1 cellular context compared by ENCODE assay signal in genomic region chr16:17470871-17471744, GRCh38.
TF ChIP-seq lines count a peak whose summit lies in the region.

A gene with protein sequence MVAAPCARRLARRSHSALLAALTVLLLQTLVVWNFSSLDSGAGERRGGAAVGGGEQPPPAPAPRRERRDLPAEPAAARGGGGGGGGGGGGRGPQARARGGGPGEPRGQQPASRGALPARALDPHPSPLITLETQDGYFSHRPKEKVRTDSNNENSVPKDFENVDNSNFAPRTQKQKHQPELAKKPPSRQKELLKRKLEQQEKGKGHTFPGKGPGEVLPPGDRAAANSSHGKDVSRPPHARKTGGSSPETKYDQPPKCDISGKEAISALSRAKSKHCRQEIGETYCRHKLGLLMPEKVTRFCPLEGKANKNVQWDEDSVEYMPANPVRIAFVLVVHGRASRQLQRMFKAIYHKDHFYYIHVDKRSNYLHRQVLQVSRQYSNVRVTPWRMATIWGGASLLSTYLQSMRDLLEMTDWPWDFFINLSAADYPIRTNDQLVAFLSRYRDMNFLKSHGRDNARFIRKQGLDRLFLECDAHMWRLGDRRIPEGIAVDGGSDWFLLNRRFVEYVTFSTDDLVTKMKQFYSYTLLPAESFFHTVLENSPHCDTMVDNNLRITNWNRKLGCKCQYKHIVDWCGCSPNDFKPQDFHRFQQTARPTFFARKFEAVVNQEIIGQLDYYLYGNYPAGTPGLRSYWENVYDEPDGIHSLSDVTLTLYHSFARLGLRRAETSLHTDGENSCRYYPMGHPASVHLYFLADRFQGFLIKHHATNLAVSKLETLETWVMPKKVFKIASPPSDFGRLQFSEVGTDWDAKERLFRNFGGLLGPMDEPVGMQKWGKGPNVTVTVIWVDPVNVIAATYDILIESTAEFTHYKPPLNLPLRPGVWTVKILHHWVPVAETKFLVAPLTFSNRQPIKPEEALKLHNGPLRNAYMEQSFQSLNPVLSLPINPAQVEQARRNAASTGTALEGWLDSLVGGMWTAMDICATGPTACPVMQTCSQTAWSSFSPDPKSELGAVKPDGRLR (minus strand): TSS chr16:17470960. CDS start chr16:17470796, 164 bp downstream.

TF ChIP-seq in GM23338, 12 proteins besides CTCF, POLR2A, EP300 and RAD21 (continued from another document):
- TF ChIP-seq, protein P1, sequence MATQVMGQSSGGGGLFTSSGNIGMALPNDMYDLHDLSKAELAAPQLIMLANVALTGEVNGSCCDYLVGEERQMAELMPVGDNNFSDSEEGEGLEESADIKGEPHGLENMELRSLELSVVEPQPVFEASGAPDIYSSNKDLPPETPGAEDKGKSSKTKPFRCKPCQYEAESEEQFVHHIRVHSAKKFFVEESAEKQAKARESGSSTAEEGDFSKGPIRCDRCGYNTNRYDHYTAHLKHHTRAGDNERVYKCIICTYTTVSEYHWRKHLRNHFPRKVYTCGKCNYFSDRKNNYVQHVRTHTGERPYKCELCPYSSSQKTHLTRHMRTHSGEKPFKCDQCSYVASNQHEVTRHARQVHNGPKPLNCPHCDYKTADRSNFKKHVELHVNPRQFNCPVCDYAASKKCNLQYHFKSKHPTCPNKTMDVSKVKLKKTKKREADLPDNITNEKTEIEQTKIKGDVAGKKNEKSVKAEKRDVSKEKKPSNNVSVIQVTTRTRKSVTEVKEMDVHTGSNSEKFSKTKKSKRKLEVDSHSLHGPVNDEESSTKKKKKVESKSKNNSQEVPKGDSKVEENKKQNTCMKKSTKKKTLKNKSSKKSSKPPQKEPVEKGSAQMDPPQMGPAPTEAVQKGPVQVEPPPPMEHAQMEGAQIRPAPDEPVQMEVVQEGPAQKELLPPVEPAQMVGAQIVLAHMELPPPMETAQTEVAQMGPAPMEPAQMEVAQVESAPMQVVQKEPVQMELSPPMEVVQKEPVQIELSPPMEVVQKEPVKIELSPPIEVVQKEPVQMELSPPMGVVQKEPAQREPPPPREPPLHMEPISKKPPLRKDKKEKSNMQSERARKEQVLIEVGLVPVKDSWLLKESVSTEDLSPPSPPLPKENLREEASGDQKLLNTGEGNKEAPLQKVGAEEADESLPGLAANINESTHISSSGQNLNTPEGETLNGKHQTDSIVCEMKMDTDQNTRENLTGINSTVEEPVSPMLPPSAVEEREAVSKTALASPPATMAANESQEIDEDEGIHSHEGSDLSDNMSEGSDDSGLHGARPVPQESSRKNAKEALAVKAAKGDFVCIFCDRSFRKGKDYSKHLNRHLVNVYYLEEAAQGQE (IDR thresholded peaks at IDR 0.05; ENCODE audit: unreplicated experiment): no peak
